In the genomic region with DNA sequence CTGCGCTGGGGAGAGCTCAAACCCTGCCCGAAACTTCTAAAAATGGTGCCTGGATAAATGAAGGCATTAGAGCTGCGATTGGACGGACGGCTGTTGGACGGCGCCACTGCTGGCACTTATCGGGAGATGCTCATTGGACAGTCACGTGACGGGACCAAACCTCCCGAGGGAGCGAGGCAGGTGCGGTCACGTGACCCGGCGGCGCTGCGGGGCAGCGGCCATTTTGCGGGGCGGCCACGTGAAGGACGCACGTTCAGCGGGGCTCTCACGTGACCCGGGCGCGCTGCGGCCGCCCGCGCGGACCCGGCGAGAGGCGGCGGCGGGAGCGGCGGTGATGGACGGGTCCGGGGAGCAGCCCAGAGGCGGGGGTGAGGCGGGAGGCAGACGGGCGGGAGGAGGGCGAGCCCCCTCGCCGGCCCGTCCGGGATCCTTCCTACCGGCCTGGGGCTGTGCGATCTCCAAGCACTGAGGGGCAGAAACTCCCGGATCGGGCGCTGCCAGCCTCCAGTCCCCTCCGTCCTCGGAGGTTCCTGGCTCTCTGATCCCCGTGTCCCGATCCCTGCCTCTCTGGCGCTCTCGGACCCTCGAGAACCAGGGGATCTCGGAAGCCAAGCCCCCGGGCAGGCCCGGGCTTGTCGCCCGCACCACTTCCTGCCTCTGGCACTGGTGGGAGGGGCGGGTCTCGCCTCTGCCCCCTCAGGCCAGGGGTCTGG, we compare ENCODE assay signal across 1 cellular context.
TF ChIP-seq lines count a peak whose summit lies in the region.

A gene (plus strand): TSS at position 281 of the 713 bp plus-strand sequence. CDS start 54 bp downstream, at position 335.

TF ChIP-seq in SK-N-SH, 30 proteins besides CTCF, POLR2A, EP300 and RAD21 (continued from another document):
- TF ChIP-seq, protein P1, sequence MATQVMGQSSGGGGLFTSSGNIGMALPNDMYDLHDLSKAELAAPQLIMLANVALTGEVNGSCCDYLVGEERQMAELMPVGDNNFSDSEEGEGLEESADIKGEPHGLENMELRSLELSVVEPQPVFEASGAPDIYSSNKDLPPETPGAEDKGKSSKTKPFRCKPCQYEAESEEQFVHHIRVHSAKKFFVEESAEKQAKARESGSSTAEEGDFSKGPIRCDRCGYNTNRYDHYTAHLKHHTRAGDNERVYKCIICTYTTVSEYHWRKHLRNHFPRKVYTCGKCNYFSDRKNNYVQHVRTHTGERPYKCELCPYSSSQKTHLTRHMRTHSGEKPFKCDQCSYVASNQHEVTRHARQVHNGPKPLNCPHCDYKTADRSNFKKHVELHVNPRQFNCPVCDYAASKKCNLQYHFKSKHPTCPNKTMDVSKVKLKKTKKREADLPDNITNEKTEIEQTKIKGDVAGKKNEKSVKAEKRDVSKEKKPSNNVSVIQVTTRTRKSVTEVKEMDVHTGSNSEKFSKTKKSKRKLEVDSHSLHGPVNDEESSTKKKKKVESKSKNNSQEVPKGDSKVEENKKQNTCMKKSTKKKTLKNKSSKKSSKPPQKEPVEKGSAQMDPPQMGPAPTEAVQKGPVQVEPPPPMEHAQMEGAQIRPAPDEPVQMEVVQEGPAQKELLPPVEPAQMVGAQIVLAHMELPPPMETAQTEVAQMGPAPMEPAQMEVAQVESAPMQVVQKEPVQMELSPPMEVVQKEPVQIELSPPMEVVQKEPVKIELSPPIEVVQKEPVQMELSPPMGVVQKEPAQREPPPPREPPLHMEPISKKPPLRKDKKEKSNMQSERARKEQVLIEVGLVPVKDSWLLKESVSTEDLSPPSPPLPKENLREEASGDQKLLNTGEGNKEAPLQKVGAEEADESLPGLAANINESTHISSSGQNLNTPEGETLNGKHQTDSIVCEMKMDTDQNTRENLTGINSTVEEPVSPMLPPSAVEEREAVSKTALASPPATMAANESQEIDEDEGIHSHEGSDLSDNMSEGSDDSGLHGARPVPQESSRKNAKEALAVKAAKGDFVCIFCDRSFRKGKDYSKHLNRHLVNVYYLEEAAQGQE (IDR thresholded peaks at IDR 0.05; ENCODE audit: low read depth, low read length) = peak; percentile 61
- TF ChIP-seq GABPA (IDR thresholded peaks at IDR 0.05; ENCODE audit: low read depth) (no peak), CHD2 (IDR thresholded peaks at IDR 0.05; ENCODE audit: low read length, partially characterized antibody) (peak; percentile 92), SMC3 (IDR thresholded peaks at IDR 0.05; ENCODE audit: low read depth, low read length) (no peak), FOXJ3 (CRISPR knock-in tag; IDR thresholded peaks at IDR 0.05) (no peak), SIN3A (IDR thresholded peaks at IDR 0.05; ENCODE audit: borderline replicate concordance, low read depth, low read length) (peak; percentile 71; the same call in 1 of the 2 replicates), GATA2 (CRISPR knock-in tag; IDR thresholded peaks at IDR 0.05) (no peak), ELF1 (IDR thresholded peaks at IDR 0.05) (peak; percentile 27), FOSL2 (IDR thresholded peaks at IDR 0.05; ENCODE audit: borderline replicate concordance, low read depth) (no peak), POLR2AphosphoS5 (IDR thresholded peaks at IDR 0.05; ENCODE audit: low read depth, low read length) (peak; percentile 78), MEF2A (IDR thresholded peaks at IDR 0.05; ENCODE audit: borderline replicate concordance, low read depth) (no peak), RFX5 (IDR thresholded peaks at IDR 0.05; ENCODE audit: low read length) (no peak), TCF12 (IDR thresholded peaks at IDR 0.05) (no peak), RXRA (IDR thresholded peaks at IDR 0.05; ENCODE audit: borderline replicate concordance, low read depth) (no peak), NFIC (IDR thresholded peaks at IDR 0.05; ENCODE audit: borderline replicate concordance) (no peak), FOXM1 (IDR thresholded peaks at IDR 0.05; ENCODE audit: low read depth) (no peak), MXI1 (IDR thresholded peaks at IDR 0.05; ENCODE audit: low read depth, low read length) (peak; percentile 89), TAF1 (IDR thresholded peaks at IDR 0.05; ENCODE audit: borderline replicate concordance, low read depth, low read length) (peak; percentile 65; the same call in 1 of the 2 replicates), TEAD4 (IDR thresholded peaks at IDR 0.05; ENCODE audit: borderline replicate concordance, insufficient read depth) (no peak), NRF1 (IDR thresholded peaks at IDR 0.05; ENCODE audit: low read depth, low read length) (no peak)
- TF ChIP-seq, protein P2, sequence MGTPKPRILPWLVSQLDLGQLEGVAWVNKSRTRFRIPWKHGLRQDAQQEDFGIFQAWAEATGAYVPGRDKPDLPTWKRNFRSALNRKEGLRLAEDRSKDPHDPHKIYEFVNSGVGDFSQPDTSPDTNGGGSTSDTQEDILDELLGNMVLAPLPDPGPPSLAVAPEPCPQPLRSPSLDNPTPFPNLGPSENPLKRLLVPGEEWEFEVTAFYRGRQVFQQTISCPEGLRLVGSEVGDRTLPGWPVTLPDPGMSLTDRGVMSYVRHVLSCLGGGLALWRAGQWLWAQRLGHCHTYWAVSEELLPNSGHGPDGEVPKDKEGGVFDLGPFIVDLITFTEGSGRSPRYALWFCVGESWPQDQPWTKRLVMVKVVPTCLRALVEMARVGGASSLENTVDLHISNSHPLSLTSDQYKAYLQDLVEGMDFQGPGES (IDR thresholded peaks at IDR 0.05; ENCODE audit: low read depth, low read length) = no peak
